ENCODE assay signal across 15 cellular contexts in the genomic region with DNA sequence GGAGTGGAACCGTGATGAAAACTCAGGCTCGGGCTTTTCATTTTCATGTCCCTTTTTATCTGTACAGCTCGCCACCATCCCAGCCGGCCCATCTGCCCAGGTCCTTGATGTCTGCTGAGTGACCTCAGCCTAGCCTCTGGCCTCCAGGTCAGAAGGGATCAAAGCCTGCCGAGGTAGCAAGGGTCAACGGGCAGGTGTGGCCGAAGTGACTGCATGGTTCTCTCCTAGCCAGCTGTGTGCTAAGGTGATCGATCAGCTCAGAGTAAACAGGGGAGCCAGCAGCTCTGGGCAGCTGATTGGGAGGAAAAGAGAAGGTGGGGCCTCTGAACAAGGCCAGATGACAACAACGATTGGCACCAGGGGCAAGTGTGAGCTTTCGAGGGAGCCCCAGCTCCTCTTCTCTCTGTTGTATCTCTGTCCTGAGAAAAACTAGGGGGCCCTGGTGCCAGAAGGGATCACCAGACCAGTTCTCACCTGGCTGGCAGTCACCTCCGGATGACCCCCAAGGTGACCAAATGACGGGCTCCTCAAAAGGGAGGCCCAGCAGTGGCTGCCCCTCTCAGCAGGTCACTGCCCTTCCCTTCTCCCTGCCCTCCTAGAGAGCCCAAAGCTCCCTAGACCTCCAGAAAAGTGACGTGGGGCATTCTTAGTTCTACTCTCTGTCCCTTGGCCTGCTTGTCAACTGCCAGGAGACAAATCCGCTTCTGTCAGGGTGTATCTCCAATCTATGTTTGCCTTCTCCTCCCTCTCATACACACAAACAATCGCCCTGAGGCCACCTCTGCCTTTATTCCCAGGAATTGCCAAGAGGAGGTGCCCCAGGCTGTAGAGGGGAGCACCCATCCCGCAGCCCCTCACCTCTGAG. TPM values are rescaled to one million over a fixed set of nuclear protein-coding genes. Genes with fewer than 3 reads are reported as not detected.
DNase-seq lines count a peak whose midpoint lies in the region; ATAC-seq and TF ChIP-seq lines count a peak whose summit lies in the region.
"Had no signal": no experiment of that assay in that cellular context is flagged by ENCODE, and none has a peak within 500 bp of the region (broad histone marks: within the 10 kb centered on the region; RNA-seq: fewer than 3 reads in every experiment).

No MANE protein-coding gene starts in this region.

- TF ChIP-seq RAD21 in liver (IDR thresholded peaks at IDR 0.05), result peak; percentile 45 to 63

- H3K27me3 ChIP-seq in Caco-2 (replicated peaks; ENCODE audit: control insufficient read depth, insufficient read depth, low read length), result no peaks in the 10 kb centered on the region
- H3K27me3 ChIP-seq in liver (ENCODE audit: control insufficient read depth in 4 of 4, insufficient read depth in 4 of 4, low read length in 3 of 4), result no peaks in the 10 kb centered on the region
- H3K27me3 ChIP-seq in vagina, result no peaks in the 10 kb centered on the region
- no peaks in the 10 kb centered on the region for H3K27me3 ChIP-seq in CD4-positive, alpha-beta memory T cell (ENCODE audit: insufficient read depth, low read length)

- BruUV-seq in Caco-2 (replicated peaks; lab: Mats Ljungman, UMichigan), result no TSS peak

- POLR2A ChIA-PET in Caco-2 (lab: Charles Lee), result interaction anchor here (0.5 to 0.7 kb wide), 2 partner anchors 11 to 309 kb away, joined by 3 to 8 read pairs; no protein-coding TSS in a partner anchor
- POLR2A ChIA-PET in CD4-positive, alpha-beta memory T cell (lab: Charles Lee; ENCODE audit: partially characterized antibody), result no interaction called here

- H3K27ac ChIP-seq in caudate nucleus (ENCODE audit: low read depth, low read length) (peak overlapping the region; percentile 30), liver (ENCODE audit: low read depth in 1 of 2, low read length in 2 of 2) (peak overlapping the region; percentile 85 to 87), vagina (no peak overlapping the region)
- H3K27ac ChIP-seq in CD4-positive, alpha-beta memory T cell (ENCODE audit: low read depth, low read length), result no peak overlapping the region
- H3K27ac ChIP-seq: RWPE1 had no signal

- intact Hi-C loops in Caco-2 (cut with micrococcal nuclease; ENCODE audit: unreplicated experiment) (no loop called here), vagina (cut with DNase I) (no loop called here)
- intact Hi-C loops in CD4-positive, alpha-beta memory T cell (cut with micrococcal nuclease), result no loop called here

- ATAC-seq in HG03342 (IDR thresholded peaks at IDR 0.05; ENCODE audit: unreplicated experiment), result no peak

- TF ChIP-seq CTCF in Caco-2 (IDR thresholded peaks at IDR 0.05; ENCODE audit: insufficient read depth in 1 of 2, low read depth in 1 of 2, low read length in 1 of 2, severe bottlenecking in 1 of 2, unreplicated experiment in 1 of 2) (no peak), liver (IDR thresholded peaks at IDR 0.05; ENCODE audit: low read depth, low read length, missing input control) (no peak), progenitor cell of endocrine pancreas (IDR thresholded peaks at IDR 0.05; ENCODE audit: unreplicated experiment) (no peak), vagina (IDR thresholded peaks at IDR 0.05) (no peak)

- peaks cover 25% of the 10 kb centered on the region for H3K4me1 ChIP-seq in Caco-2
- peaks cover 14 to 70% (median 55%) of the 10 kb centered on the region in 4 donors for H3K4me1 ChIP-seq in liver (ENCODE audit: control insufficient read depth in 4 of 4, insufficient read depth in 4 of 4, low read length in 3 of 4)
- H3K4me1 ChIP-seq in vagina, result peaks cover 10% of the 10 kb centered on the region
- no peaks in the 10 kb centered on the region for H3K4me1 ChIP-seq in CD4-positive, alpha-beta memory T cell (ENCODE audit: insufficient read depth, low read length)

- DNase-seq in Caco-2 (peak; percentile 70 to 86), caudate nucleus (lab: John Stamatoyannopoulos, UW) (no peak), progenitor cell of endocrine pancreas (ENCODE audit: low spot score, unreplicated experiment) (peak; percentile 66), vagina (ENCODE audit: extremely low spot score in 2 of 2) (no peak), NCI-H1105 treated with DMSO at 0.1 percent for 48 hours (lab: John Stamatoyannopoulos, UW) (no peak)
- no peak for DNase-seq in CD4-positive, alpha-beta memory T cell
- DNase-seq: DMS53, H9, KBM-7, NCI-H1694 had no signal

- H3K4me3 ChIP-seq in Caco-2 (ENCODE audit: low read depth, low read length) (no peak overlapping the region), liver (ENCODE audit: low read depth in 1 of 3, low read length in 3 of 3) (peak overlapping the region in 1 of 3 donors; percentile 4), vagina (no peak overlapping the region)
- no peak overlapping the region for H3K4me3 ChIP-seq in CD4-positive, alpha-beta memory T cell (ENCODE audit: low read length in 2 of 2)

- 27% methylated on average over 16 of the region's 16 CpGs for WGBS in liver

- H3K9ac ChIP-seq in liver (ENCODE audit: low read depth in 1 of 2, low read length in 2 of 2), result peak overlapping the region in 1 of 2 donors; percentile 56

- no peak overlapping the region for H3K4me3 Mint-ChIP-seq in Caco-2 (ENCODE audit: unreplicated experiment)
- no peak overlapping the region for H3K4me3 Mint-ChIP-seq in progenitor cell of endocrine pancreas (ENCODE audit: low read depth)
- H3K4me3 Mint-ChIP-seq in CD4-positive, alpha-beta memory T cell, result no peak overlapping the region
- H3K4me3 Mint-ChIP-seq: H9 had no signal

- H3K36me3 Mint-ChIP-seq in Caco-2 (ENCODE audit: insufficient read depth, unreplicated experiment) (no peaks in the 10 kb centered on the region), progenitor cell of endocrine pancreas (ENCODE audit: insufficient read depth) (no peaks in the 10 kb centered on the region)
- no peaks in the 10 kb centered on the region for H3K36me3 Mint-ChIP-seq in CD4-positive, alpha-beta memory T cell

- H3K27me3 Mint-ChIP-seq in Caco-2 (ENCODE audit: insufficient read depth, unreplicated experiment) (peaks cover 2% of the 10 kb centered on the region), progenitor cell of endocrine pancreas (peaks cover 46% of the 10 kb centered on the region)
- peaks cover 43 to 64% of the 10 kb centered on the region in 2 donors for H3K27me3 Mint-ChIP-seq in CD4-positive, alpha-beta memory T cell

- H3K9me3 Mint-ChIP-seq in Caco-2 (ENCODE audit: unreplicated experiment), result no peaks in the 10 kb centered on the region
- no peaks in the 10 kb centered on the region for H3K9me3 Mint-ChIP-seq in progenitor cell of endocrine pancreas (ENCODE audit: low read depth)
- H3K9me3 Mint-ChIP-seq in CD4-positive, alpha-beta memory T cell, result peaks cover 0 to 1% (median 0%) of the 10 kb centered on the region in 8 donors
- H3K9me3 Mint-ChIP-seq: H9 had no signal

- H3K9me3 ChIP-seq in Caco-2, result no peaks in the 10 kb centered on the region
- no peaks in the 10 kb centered on the region for H3K9me3 ChIP-seq in liver (ENCODE audit: control insufficient read depth in 4 of 4, low read length in 3 of 4)
- H3K9me3 ChIP-seq in vagina, result no peaks in the 10 kb centered on the region
- H3K9me3 ChIP-seq in CD4-positive, alpha-beta memory T cell (ENCODE audit: control insufficient read depth in 1 of 2, low read length in 2 of 2), result no peaks in the 10 kb centered on the region

- CTCF ChIA-PET in Caco-2 (lab: Charles Lee), result interaction anchor here (2.1 kb wide), 1 partner anchor 10 kb away, joined by 14 read pairs; no protein-coding TSS in a partner anchor
- CTCF ChIA-PET in CD4-positive, alpha-beta memory T cell (lab: Charles Lee; ENCODE audit: partially characterized antibody), result no interaction called here

- H3K4me1 Mint-ChIP-seq in Caco-2 (ENCODE audit: low read depth, unreplicated experiment) (peaks cover 39% of the 10 kb centered on the region), progenitor cell of endocrine pancreas (ENCODE audit: low read depth) (peaks cover 48% of the 10 kb centered on the region)
- H3K4me1 Mint-ChIP-seq in CD4-positive, alpha-beta memory T cell, result no peaks in the 10 kb centered on the region

- no peak for TF ChIP-seq POLR2A in vagina (IDR thresholded peaks at IDR 0.05)

- H3K36me3 ChIP-seq in Caco-2 (ENCODE audit: control insufficient read depth, insufficient read depth, low read length) (no peaks in the 10 kb centered on the region), liver (ENCODE audit: control insufficient read depth in 4 of 4, insufficient read depth in 3 of 4, low read depth in 1 of 4, low read length in 3 of 4) (peaks cover 0 to 10% (median 8%) of the 10 kb centered on the region in 4 donors), vagina (no peaks in the 10 kb centered on the region)
- H3K36me3 ChIP-seq in CD4-positive, alpha-beta memory T cell (ENCODE audit: insufficient read depth, low read length), result no peaks in the 10 kb centered on the region

- peak overlapping the region; percentile 14 for H3K27ac Mint-ChIP-seq in Caco-2 (ENCODE audit: unreplicated experiment)
- peak overlapping the region; percentile 88 for H3K27ac Mint-ChIP-seq in progenitor cell of endocrine pancreas
- H3K27ac Mint-ChIP-seq in CD4-positive, alpha-beta memory T cell, result peak overlapping the region in 1 of 7 donors; percentile 71
- H3K27ac Mint-ChIP-seq: H9 had no signal

TF ChIP-seq in liver, 16 proteins besides CTCF, POLR2A, EP300 and RAD21 (continues in another document):
- TF ChIP-seq FOXA2 (IDR thresholded peaks at IDR 0.05), result peak; percentile 98
- TF ChIP-seq NR2F2 (IDR thresholded peaks at IDR 0.05), result peak; percentile 100
- peak in 1 of 2 donors; percentile 64 for TF ChIP-seq GABPA (IDR thresholded peaks at IDR 0.05 in 1 of 2, conservative IDR thresholded peaks at IDR 0.05 in 1 of 2)

RNA-seq across cellular contexts. Expression of gene SLC6A12, which starts 3.4 kb away (rescaled TPM):
- total RNA-seq in Caco-2 (2022), result 1.5 and 2.1 TPM in 2 replicates
- 10 to 100 TPM; 27.1 to 30.3 TPM for total RNA-seq in liver
- polyA plus RNA-seq in liver, result 10 to 100 TPM; 18.2 to 19.3 TPM
- 3.1 and 4.7 TPM in 2 replicates for total RNA-seq in progenitor cell of endocrine pancreas
- total RNA-seq in vagina, result not detected
- total RNA-seq in CD4-positive, alpha-beta memory T cell, result under 1 TPM; 0.33 to 0.49 TPM
- polyA plus RNA-seq in CD4-positive, alpha-beta memory T cell, result not detected
- total RNA-seq: HT1080 had no signal

RNA-seq across cellular contexts. Expression of gene SLC6A13, which starts 52.1 kb away (rescaled TPM):
- total RNA-seq in Caco-2 (2022), result 1.0 and 1.3 TPM in 2 replicates
- total RNA-seq in liver, result 10 to 100 TPM in 1 of 2 donors, under 1 TPM in 1; 0.23 to 12.0 TPM
- polyA plus RNA-seq in liver, result 1 to 10 TPM; 5.4 to 9.5 TPM
- total RNA-seq in progenitor cell of endocrine pancreas, result 0.60 and 0.98 TPM in 2 replicates
- total RNA-seq in vagina, result not detected
- total RNA-seq in CD4-positive, alpha-beta memory T cell, result under 1 TPM; 0.32 to 0.75 TPM
- under 1 TPM in 1 of 2 donors, not detected in 1; 0.17 TPM for polyA plus RNA-seq in CD4-positive, alpha-beta memory T cell
- total RNA-seq: H9, HT1080 had no signal
- polyA plus RNA-seq: CD14-positive monocyte had no signal

Comparison
In these comparisons a context has a peak if more than half of its experiments do, and no peak if none do; other contexts are left out.
1. DNase-seq: peak in Caco-2 (2 of 2) and progenitor cell of endocrine pancreas (single experiment); none in caudate nucleus (0 of 61), vagina (0 of 2), NCI-H1105 treated with DMSO at 0.1 percent for 48 hours (single experiment) and CD4-positive, alpha-beta memory T cell (0 of 5).
2. H3K27ac ChIP-seq: peak in caudate nucleus (single experiment) and liver (2 of 2); none in vagina (single experiment) and CD4-positive, alpha-beta memory T cell (single experiment).